ENCODE assay signal across 8 cellular contexts in genomic region chr19:53467503-53468262, GRCh38. TPM values are rescaled to one million over a fixed set of nuclear protein-coding genes. Genes with fewer than 3 reads are reported as not detected.
DNase-seq lines count a peak whose midpoint lies in the region; ATAC-seq, FAIRE-seq and TF ChIP-seq lines count a peak whose summit lies in the region.

Gene ZNF813, plus strand, starts transcription at chr19:53467733. Its CDS starts 16,090 bp downstream, at chr19:53483823.

- H3K4me1 ChIP-seq in breast epithelium (no peaks in the 10 kb centered on the region), small intestine (ENCODE audit: control insufficient read depth in 2 of 2, insufficient read depth in 1 of 2, low read depth in 1 of 2, low read length in 1 of 2) (no peaks in the 10 kb centered on the region)

- ATAC-seq in HG02610 (IDR thresholded peaks at IDR 0.05; ENCODE audit: unreplicated experiment), result peak; percentile 83
- no peak for ATAC-seq in GM18858 (IDR thresholded peaks at IDR 0.05; ENCODE audit: unreplicated experiment)

- TF ChIP-seq CTCF in WERI-Rb-1 (IDR thresholded peaks at IDR 0.05; ENCODE audit: low read depth, low read length), result no peak
- no peak for TF ChIP-seq CTCF in breast epithelium (IDR thresholded peaks at IDR 0.05)

- H3K4me3 ChIP-seq in WERI-Rb-1 (ENCODE audit: low read depth, low read length), result peak within 1 kb of the TSS; percentile 79
- H3K4me3 ChIP-seq in breast epithelium, result peak within 1 kb of the TSS; percentile 69 to 78 (median 76)
- H3K4me3 ChIP-seq in small intestine (ENCODE audit: low read depth in 1 of 2, low read length in 2 of 2), result peak within 1 kb of the TSS; percentile 54 to 81

- H3K9me3 ChIP-seq in WERI-Rb-1 (ENCODE audit: severe bottlenecking) (no peaks in the 10 kb centered on the region), breast epithelium (peaks cover 0 to 5% of the 10 kb centered on the region in 2 donors), small intestine (ENCODE audit: control insufficient read depth, low read depth) (no peaks in the 10 kb centered on the region)

- H3K27ac ChIP-seq in WERI-Rb-1, result peak within 1 kb of the TSS; percentile 84
- H3K27ac ChIP-seq in breast epithelium, result peak within 1 kb of the TSS; percentile 76 to 77
- peak within 1 kb of the TSS in 1 of 2 donors; percentile 92 for H3K27ac ChIP-seq in small intestine (ENCODE audit: low read depth in 1 of 2, low read length in 1 of 2)

- H3K27me3 ChIP-seq in WERI-Rb-1 (ENCODE audit: insufficient read depth, low read depth, severe bottlenecking), result no peaks in the 10 kb centered on the region
- no peaks in the 10 kb centered on the region for H3K27me3 ChIP-seq in breast epithelium
- peaks cover 0 to 5% of the 10 kb centered on the region in 2 donors for H3K27me3 ChIP-seq in small intestine (ENCODE audit: control insufficient read depth in 2 of 2, insufficient read depth in 2 of 2, low read length in 2 of 2)

- no peaks in the 10 kb centered on the region for H3K36me3 ChIP-seq in WERI-Rb-1
- H3K36me3 ChIP-seq in breast epithelium, result no peaks in the 10 kb centered on the region
- H3K36me3 ChIP-seq in small intestine (ENCODE audit: control insufficient read depth in 2 of 2, insufficient read depth in 2 of 2, low read length in 2 of 2), result no peaks in the 10 kb centered on the region

- DNase-seq in GF-D8 (lab: John Stamatoyannopoulos, UW), result peak; percentile 50
- peak; percentile 10 for DNase-seq in NCI-H2029 treated with DMSO at 0.1 percent for 48 hours (lab: John Stamatoyannopoulos, UW)
- DNase-seq in WERI-Rb-1, result peak; percentile 95
- DNase-seq in breast epithelium (ENCODE audit: low spot score in 2 of 2), result peak; percentile 89 to 98
- DNase-seq in iPS-NIHi7 (ENCODE audit: extremely low spot score), result peak; percentile 92
- DNase-seq in small intestine, result peak; percentile 91

- TF ChIP-seq POLR2A in breast epithelium (IDR thresholded peaks at IDR 0.05), result no peak

- WGBS in small intestine, 3 donors, result 0% methylated on average over 49 to 52 of the region's 54 CpGs

- FAIRE-seq in small intestine (lab: Jason Lieb, UNC), result no peak

- intact Hi-C loops in breast epithelium (cut with DNase I; ENCODE audit: low total_unique reads), result no loop called here

RNA-seq across cellular contexts. Expression of gene ZNF813, which starts in this region (rescaled TPM):
- total RNA-seq in breast epithelium, result 1 to 10 TPM; 3.3 to 7.0 (median 3.4) TPM
- polyA plus RNA-seq in small intestine, result 1 to 10 TPM in 1 of 3 donors, under 1 TPM in 2; 0.45 to 1.6 (median 0.54) TPM

Comparison
In these comparisons a context has a peak if more than half of its experiments do, and no peak if none do; other contexts are left out.
1. DNase-seq: peak in every context shown above with its lines; median percentile 95 in WERI-Rb-1; 94 in breast epithelium; 92 in iPS-NIHi7; 91 in small intestine; 50 in GF-D8; 10 in NCI-H2029 treated with DMSO at 0.1 percent for 48 hours.